ENCODE assay signal across 19 cellular contexts in the genomic region with DNA sequence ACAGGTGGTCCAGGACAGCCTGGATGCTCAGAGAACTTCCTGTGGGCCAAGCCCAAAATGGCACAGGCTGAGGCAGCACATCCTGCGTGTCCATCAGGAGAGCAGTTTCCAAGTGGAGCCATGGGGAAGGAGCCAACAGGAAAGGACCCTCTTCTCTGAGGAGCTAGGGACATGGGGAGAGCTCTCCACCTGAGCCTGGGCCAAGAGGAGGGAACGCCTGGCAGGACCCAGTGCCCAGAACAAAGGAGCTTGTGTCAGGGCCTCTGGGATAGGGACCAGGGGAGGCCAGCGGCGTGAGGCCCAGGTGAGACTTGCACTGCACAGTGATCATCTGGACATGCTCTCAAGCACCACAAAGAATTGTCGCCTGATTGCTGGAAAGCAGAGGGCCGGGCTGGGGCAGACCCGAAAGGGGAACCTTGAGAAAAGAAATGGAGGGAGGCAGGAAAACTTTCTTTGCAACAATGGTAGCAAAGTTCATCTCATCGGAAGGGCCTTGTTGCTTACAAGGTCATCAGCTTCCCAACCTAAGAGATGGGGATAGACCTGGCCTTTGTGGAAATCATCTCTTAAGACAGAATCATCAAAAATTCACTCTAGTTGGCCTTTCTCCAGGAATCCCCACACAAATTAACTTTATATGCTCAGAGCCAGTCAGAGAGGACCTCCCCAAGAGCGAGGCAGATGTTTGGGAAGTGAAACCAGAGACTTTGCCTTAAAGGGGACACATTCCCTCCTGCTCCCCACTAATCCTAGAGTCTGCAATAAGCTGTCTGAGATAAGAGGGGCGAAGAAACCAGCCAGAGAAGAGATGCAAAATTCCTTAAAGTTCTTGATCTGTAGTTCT. TPM values are rescaled to one million over a fixed set of nuclear protein-coding genes. Genes with fewer than 3 reads are reported as not detected.
DNase-seq lines count a peak whose midpoint lies in the region; ATAC-seq and TF ChIP-seq lines count a peak whose summit lies in the region.
"Had no signal": no experiment of that assay in that cellular context is flagged by ENCODE, and none has a peak within 500 bp of the region (broad histone marks: within the 10 kb centered on the region; RNA-seq: fewer than 3 reads in every experiment).

No MANE protein-coding gene starts in this region.

- H3K9me3 Mint-ChIP-seq in CD14-positive monocyte = no peaks in the 10 kb centered on the region
- no peaks in the 10 kb centered on the region for H3K9me3 Mint-ChIP-seq in type B pancreatic cell
- H3K9me3 Mint-ChIP-seq: central memory CD8-positive, alpha-beta T cell; stimulated activated memory B cell treated with anti-CD40 and anti-IgM and Interleukin-4, amounts not matched to agents 10 μg/mL and 1 μg/mL and 100 μg/mL, for 72 hours had no signal

- peak overlapping the region; percentile 85 to 97 (median 92) for H3K27ac Mint-ChIP-seq in CD14-positive monocyte
- no peak overlapping the region for H3K27ac Mint-ChIP-seq in type B pancreatic cell
- H3K27ac Mint-ChIP-seq: stimulated activated memory B cell treated with anti-CD40 and anti-IgM and Interleukin-4, amounts not matched to agents 10 μg/mL and 1 μg/mL and 100 μg/mL, for 72 hours had no signal

- peak overlapping the region; percentile 34 to 55 for H3K4me3 Mint-ChIP-seq in CD14-positive monocyte
- H3K4me3 Mint-ChIP-seq in type B pancreatic cell = no peak overlapping the region
- H3K4me3 Mint-ChIP-seq: central memory CD8-positive, alpha-beta T cell; stimulated activated memory B cell treated with anti-CD40 and anti-IgM and Interleukin-4, amounts not matched to agents 10 μg/mL and 1 μg/mL and 100 μg/mL, for 72 hours had no signal

- DNase-seq in CD14-positive monocyte (ENCODE audit: low spot score) (no peak), astrocyte of the spinal cord (ENCODE audit: low read depth, low spot score) (peak; percentile 46), medulla oblongata (ENCODE audit: extremely low spot score) (peak; percentile 49), NCI-H446 (lab: John Stamatoyannopoulos, UW) (no peak), type B pancreatic cell (ENCODE audit: extremely low spot score, unreplicated experiment) (no peak)
- DNase-seq: activated CD4-positive, alpha-beta T cell treated with anti-CD3 and anti-CD28 coated beads, Interleukin-2, amount 50 U/mL, for 1 hour; activated gamma-delta T cell treated with Interleukin-2 at 50 U/mL for 16 hours; amniotic stem cell; COR-L47; NCI-H1436 treated with DMSO at 0.1 percent for 48 hours; NCI-H2171 treated with DMSO at 0.1 percent for 48 hours; NCI-H748 treated with DMSO at 0.1 percent for 48 hours had no signal

- H3K36me3 Mint-ChIP-seq in CD14-positive monocyte (peaks cover 0 to 3% of the 10 kb centered on the region in 2 donors), type B pancreatic cell (no peaks in the 10 kb centered on the region)
- H3K36me3 Mint-ChIP-seq: stimulated activated memory B cell treated with anti-CD40 and anti-IgM and Interleukin-4, amounts not matched to agents 10 μg/mL and 1 μg/mL and 100 μg/mL, for 72 hours had no signal

- H3K27me3 Mint-ChIP-seq in CD14-positive monocyte (ENCODE audit: low read depth in 3 of 3) (peaks cover 3 to 8% (median 3%) of the 10 kb centered on the region in 3 donors), type B pancreatic cell (peaks cover 2% of the 10 kb centered on the region)

- H3K4me3 ChIP-seq in HEK293 (ENCODE audit: low read depth, low read length) = no peak overlapping the region
- H3K4me3 ChIP-seq in astrocyte of the spinal cord (ENCODE audit: low read depth, low read length) = no peak overlapping the region
- H3K4me3 ChIP-seq: right lobe of liver, thoracic aorta had no signal

- ATAC-seq in GM18868 (IDR thresholded peaks at IDR 0.05; ENCODE audit: unreplicated experiment) (no peak), GM18502 (IDR thresholded peaks at IDR 0.05; ENCODE audit: poor library complexity, unreplicated experiment) (no peak)
- ATAC-seq: stimulated activated memory B cell treated with anti-CD40 and anti-IgM and Interleukin-4, amounts not matched to agents 10 μg/mL and 1 μg/mL and 100 μg/mL, for 72 hours had no signal

- no peak for TF ChIP-seq CTCF in CD14-positive monocyte (IDR thresholded peaks at IDR 0.05)
- no peak for TF ChIP-seq CTCF in HEK293 (tag by site-specific recombination; IDR thresholded peaks at IDR 0.05)
- TF ChIP-seq CTCF in astrocyte of the spinal cord (IDR thresholded peaks at IDR 0.05; ENCODE audit: low read depth, low read length) = no peak
- no peak for TF ChIP-seq CTCF in type B pancreatic cell (conservative IDR thresholded peaks at IDR 0.05)

- no peaks in the 10 kb centered on the region for H3K4me1 ChIP-seq in HEK293 (ENCODE audit: control insufficient read depth, insufficient read depth, low read length)

- H3K27ac ChIP-seq in HEK293 (ENCODE audit: extremely low read depth, low read depth, low read length) = no peak overlapping the region

- H3K9me3 ChIP-seq in HEK293 (ENCODE audit: control insufficient read depth, insufficient read depth, low read depth, low read length) = no peaks in the 10 kb centered on the region
- H3K9me3 ChIP-seq: right lobe of liver, thoracic aorta had no signal

- POLR2A ChIA-PET in HEK293 (lab: Yijun Ruan, JAX) = interaction anchor here (1.5 kb wide), 1 partner anchor 24 kb away, joined by 3 read pairs; no protein-coding TSS in a partner anchor

- CTCF ChIA-PET in HEK293 (lab: Yijun Ruan, JAX) = no interaction called here

- no peaks in the 10 kb centered on the region for H3K36me3 ChIP-seq in HEK293 (ENCODE audit: control insufficient read depth in 2 of 2, insufficient read depth in 1 of 2, low read length in 2 of 2)
- H3K36me3 ChIP-seq: right lobe of liver, thoracic aorta had no signal

- intact Hi-C loops in CD14-positive monocyte (cut with micrococcal nuclease) = loop anchor here in 1 of 2 donors (2.0 to 10.0 kb wide), 3 partner anchors 17 to 83 kb away; partner anchors contain the start of gene HES1

- in situ Hi-C loops in astrocyte of the spinal cord (cut with HindIII; ENCODE audit: low sequenced_read_pairs) = no loop called here

- peaks cover 42% of the 10 kb centered on the region for H3K4me1 Mint-ChIP-seq in CD14-positive monocyte
- H3K4me1 Mint-ChIP-seq in type B pancreatic cell (ENCODE audit: unreplicated experiment) = peaks cover 54% of the 10 kb centered on the region

TF ChIP-seq in HEK293, 187 proteins besides CTCF, POLR2A, EP300 and RAD21:
- TF ChIP-seq ZNF223 (tag by site-specific recombination; IDR thresholded peaks at IDR 0.05) (0 out of 2 replicates have a peak, but pooled peaks have one; percentile 30), GLIS1 (tag by site-specific recombination; IDR thresholded peaks at IDR 0.05) (peak; percentile 62), ZFP69B (tag by site-specific recombination; IDR thresholded peaks at IDR 0.05) (no peak)

RNA-seq across cellular contexts. Expression of gene HES1, which starts 47.7 kb away (rescaled TPM):
- under 1 TPM; 0.17 to 0.26 TPM for polyA plus RNA-seq in CD14-positive monocyte
- 100 and 180 TPM in 2 replicates for total RNA-seq in type B pancreatic cell (ENCODE audit: low replicate concordance)

Comparison
In these comparisons a context has a peak if more than half of its experiments do, and no peak if none do; other contexts are left out.
1. DNase-seq: peak in astrocyte of the spinal cord (single experiment) and medulla oblongata (single experiment); none in CD14-positive monocyte (single experiment), NCI-H446 (0 of 2) and type B pancreatic cell (single experiment).